ENCODE assay signal across 1 cellular context in the genomic region with DNA sequence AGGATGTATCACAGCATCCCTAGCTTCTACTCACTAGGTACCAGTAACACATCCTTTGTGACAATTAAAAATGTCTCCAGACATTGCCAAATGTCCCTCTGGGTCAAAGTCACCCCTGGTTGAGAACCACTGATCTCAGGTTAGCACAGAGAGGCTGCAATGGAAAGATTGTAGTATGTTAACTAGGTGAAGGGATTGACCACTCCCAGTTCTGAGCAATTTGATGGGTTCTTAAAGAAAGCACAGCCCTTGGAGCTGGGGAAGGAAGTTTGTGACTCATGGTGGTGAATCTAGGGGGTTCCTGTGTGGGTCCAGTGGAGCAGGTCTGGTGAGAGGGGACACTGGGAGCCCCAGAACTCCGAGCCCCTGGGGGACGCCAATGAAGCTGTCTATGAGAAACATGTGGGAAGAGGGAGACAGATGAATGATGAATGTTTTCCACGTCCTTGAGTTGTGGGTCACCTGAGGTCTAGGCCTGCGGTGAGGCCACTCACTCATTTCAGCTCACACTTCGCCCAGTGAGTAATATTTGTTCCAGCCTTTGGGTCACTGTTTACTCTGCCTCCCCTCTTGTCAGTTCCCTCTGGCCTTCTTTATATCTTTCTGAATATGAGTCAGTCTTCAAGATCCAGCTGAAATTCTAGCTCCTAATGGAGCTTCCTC.
TF ChIP-seq lines count a peak whose summit lies in the region.

No MANE protein-coding gene starts in this region.

TF ChIP-seq in HepG2, 621 proteins besides CTCF, POLR2A, EP300 and RAD21 (continued from another document and continues in another):
- TF ChIP-seq, protein P1, sequence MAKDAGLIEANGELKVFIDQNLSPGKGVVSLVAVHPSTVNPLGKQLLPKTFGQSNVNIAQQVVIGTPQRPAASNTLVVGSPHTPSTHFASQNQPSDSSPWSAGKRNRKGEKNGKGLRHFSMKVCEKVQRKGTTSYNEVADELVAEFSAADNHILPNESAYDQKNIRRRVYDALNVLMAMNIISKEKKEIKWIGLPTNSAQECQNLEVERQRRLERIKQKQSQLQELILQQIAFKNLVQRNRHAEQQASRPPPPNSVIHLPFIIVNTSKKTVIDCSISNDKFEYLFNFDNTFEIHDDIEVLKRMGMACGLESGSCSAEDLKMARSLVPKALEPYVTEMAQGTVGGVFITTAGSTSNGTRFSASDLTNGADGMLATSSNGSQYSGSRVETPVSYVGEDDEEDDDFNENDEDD (CRISPR knock-in tag; IDR thresholded peaks at IDR 0.05; ENCODE audit: borderline replicate concordance), result no peak
- no peak for TF ChIP-seq ZFP41 (CRISPR knock-in tag; IDR thresholded peaks at IDR 0.05; ENCODE audit: borderline replicate concordance)
- TF ChIP-seq RBM39 (IDR thresholded peaks at IDR 0.05; ENCODE audit: low read depth, low read length, poor library complexity, severe bottlenecking), result no peak
- TF ChIP-seq, protein P2, sequence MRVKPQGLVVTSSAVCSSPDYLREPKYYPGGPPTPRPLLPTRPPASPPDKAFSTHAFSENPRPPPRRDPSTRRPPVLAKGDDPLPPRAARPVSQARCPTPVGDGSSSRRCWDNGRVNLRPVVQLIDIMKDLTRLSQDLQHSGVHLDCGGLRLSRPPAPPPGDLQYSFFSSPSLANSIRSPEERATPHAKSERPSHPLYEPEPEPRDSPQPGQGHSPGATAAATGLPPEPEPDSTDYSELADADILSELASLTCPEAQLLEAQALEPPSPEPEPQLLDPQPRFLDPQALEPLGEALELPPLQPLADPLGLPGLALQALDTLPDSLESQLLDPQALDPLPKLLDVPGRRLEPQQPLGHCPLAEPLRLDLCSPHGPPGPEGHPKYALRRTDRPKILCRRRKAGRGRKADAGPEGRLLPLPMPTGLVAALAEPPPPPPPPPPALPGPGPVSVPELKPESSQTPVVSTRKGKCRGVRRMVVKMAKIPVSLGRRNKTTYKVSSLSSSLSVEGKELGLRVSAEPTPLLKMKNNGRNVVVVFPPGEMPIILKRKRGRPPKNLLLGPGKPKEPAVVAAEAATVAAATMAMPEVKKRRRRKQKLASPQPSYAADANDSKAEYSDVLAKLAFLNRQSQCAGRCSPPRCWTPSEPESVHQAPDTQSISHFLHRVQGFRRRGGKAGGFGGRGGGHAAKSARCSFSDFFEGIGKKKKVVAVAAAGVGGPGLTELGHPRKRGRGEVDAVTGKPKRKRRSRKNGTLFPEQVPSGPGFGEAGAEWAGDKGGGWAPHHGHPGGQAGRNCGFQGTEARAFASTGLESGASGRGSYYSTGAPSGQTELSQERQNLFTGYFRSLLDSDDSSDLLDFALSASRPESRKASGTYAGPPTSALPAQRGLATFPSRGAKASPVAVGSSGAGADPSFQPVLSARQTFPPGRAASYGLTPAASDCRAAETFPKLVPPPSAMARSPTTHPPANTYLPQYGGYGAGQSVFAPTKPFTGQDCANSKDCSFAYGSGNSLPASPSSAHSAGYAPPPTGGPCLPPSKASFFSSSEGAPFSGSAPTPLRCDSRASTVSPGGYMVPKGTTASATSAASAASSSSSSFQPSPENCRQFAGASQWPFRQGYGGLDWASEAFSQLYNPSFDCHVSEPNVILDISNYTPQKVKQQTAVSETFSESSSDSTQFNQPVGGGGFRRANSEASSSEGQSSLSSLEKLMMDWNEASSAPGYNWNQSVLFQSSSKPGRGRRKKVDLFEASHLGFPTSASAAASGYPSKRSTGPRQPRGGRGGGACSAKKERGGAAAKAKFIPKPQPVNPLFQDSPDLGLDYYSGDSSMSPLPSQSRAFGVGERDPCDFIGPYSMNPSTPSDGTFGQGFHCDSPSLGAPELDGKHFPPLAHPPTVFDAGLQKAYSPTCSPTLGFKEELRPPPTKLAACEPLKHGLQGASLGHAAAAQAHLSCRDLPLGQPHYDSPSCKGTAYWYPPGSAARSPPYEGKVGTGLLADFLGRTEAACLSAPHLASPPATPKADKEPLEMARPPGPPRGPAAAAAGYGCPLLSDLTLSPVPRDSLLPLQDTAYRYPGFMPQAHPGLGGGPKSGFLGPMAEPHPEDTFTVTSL (CRISPR knock-in tag; IDR thresholded peaks at IDR 0.05; ENCODE audit: borderline replicate concordance), result peak; percentile 85
- TF ChIP-seq, protein P3, sequence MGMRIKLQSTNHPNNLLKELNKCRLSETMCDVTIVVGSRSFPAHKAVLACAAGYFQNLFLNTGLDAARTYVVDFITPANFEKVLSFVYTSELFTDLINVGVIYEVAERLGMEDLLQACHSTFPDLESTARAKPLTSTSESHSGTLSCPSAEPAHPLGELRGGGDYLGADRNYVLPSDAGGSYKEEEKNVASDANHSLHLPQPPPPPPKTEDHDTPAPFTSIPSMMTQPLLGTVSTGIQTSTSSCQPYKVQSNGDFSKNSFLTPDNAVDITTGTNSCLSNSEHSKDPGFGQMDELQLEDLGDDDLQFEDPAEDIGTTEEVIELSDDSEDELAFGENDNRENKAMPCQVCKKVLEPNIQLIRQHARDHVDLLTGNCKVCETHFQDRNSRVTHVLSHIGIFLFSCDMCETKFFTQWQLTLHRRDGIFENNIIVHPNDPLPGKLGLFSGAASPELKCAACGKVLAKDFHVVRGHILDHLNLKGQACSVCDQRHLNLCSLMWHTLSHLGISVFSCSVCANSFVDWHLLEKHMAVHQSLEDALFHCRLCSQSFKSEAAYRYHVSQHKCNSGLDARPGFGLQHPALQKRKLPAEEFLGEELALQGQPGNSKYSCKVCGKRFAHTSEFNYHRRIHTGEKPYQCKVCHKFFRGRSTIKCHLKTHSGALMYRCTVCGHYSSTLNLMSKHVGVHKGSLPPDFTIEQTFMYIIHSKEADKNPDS (CRISPR knock-in tag; IDR thresholded peaks at IDR 0.05), result 0 out of 2 replicates have a peak, but pooled peaks have one; percentile 50
- 0 out of 2 replicates have a peak, but pooled peaks have one; percentile 43 for TF ChIP-seq ZNF317 (CRISPR knock-in tag; IDR thresholded peaks at IDR 0.05)
- 0 out of 2 replicates have a peak, but pooled peaks have one; percentile 37 for TF ChIP-seq MIXL1 (CRISPR knock-in tag; IDR thresholded peaks at IDR 0.05)
- no peak for TF ChIP-seq SOX6 (IDR thresholded peaks at IDR 0.05)
- peak; percentile 88 for TF ChIP-seq SOX6 (CRISPR knock-in tag; IDR thresholded peaks at IDR 0.05)
- no peak for TF ChIP-seq ZNF282 (IDR thresholded peaks at IDR 0.05; ENCODE audit: partially characterized antibody)
- TF ChIP-seq, protein P4, sequence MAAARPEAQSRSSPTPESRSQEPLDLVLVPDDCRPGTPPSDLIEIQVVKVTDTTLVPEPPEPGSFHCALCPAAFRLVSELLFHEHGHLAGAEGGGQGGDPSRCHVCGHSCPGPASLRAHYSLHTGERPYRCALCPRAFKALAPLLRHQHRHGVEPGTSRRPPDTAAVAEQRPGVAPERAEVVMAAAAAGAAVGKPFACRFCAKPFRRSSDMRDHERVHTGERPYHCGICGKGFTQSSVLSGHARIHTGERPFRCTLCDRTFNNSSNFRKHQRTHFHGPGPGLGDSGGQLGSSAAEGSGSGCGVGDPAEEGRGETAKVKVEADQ (CRISPR knock-in tag; IDR thresholded peaks at IDR 0.05; ENCODE audit: borderline replicate concordance), result no peak
- no peak for TF ChIP-seq ZNF766 (CRISPR knock-in tag; IDR thresholded peaks at IDR 0.05; ENCODE audit: borderline replicate concordance)
- peak; percentile 97 for TF ChIP-seq FOSL2 (CRISPR knock-in tag; IDR thresholded peaks at IDR 0.05)
- no peak for TF ChIP-seq ZFP82 (CRISPR knock-in tag; IDR thresholded peaks at IDR 0.05; ENCODE audit: borderline replicate concordance)
- TF ChIP-seq, protein P5, sequence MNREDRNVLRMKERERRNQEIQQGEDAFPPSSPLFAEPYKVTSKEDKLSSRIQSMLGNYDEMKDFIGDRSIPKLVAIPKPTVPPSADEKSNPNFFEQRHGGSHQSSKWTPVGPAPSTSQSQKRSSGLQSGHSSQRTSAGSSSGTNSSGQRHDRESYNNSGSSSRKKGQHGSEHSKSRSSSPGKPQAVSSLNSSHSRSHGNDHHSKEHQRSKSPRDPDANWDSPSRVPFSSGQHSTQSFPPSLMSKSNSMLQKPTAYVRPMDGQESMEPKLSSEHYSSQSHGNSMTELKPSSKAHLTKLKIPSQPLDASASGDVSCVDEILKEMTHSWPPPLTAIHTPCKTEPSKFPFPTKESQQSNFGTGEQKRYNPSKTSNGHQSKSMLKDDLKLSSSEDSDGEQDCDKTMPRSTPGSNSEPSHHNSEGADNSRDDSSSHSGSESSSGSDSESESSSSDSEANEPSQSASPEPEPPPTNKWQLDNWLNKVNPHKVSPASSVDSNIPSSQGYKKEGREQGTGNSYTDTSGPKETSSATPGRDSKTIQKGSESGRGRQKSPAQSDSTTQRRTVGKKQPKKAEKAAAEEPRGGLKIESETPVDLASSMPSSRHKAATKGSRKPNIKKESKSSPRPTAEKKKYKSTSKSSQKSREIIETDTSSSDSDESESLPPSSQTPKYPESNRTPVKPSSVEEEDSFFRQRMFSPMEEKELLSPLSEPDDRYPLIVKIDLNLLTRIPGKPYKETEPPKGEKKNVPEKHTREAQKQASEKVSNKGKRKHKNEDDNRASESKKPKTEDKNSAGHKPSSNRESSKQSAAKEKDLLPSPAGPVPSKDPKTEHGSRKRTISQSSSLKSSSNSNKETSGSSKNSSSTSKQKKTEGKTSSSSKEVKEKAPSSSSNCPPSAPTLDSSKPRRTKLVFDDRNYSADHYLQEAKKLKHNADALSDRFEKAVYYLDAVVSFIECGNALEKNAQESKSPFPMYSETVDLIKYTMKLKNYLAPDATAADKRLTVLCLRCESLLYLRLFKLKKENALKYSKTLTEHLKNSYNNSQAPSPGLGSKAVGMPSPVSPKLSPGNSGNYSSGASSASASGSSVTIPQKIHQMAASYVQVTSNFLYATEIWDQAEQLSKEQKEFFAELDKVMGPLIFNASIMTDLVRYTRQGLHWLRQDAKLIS (CRISPR knock-in tag; IDR thresholded peaks at IDR 0.05), result peak; percentile 74; the same call in 1 of the 2 replicates
- TF ChIP-seq MEIS2 (CRISPR knock-in tag; IDR thresholded peaks at IDR 0.05), result peak; percentile 99
- no peak for TF ChIP-seq SP1 (IDR thresholded peaks at IDR 0.05)
- no peak for TF ChIP-seq SP1 (CRISPR knock-in tag; IDR thresholded peaks at IDR 0.05)
- no peak; the same call in 1 of the 2 replicates for TF ChIP-seq SMC3 (IDR thresholded peaks at IDR 0.05; ENCODE audit: low read length)
- TF ChIP-seq, protein P6, sequence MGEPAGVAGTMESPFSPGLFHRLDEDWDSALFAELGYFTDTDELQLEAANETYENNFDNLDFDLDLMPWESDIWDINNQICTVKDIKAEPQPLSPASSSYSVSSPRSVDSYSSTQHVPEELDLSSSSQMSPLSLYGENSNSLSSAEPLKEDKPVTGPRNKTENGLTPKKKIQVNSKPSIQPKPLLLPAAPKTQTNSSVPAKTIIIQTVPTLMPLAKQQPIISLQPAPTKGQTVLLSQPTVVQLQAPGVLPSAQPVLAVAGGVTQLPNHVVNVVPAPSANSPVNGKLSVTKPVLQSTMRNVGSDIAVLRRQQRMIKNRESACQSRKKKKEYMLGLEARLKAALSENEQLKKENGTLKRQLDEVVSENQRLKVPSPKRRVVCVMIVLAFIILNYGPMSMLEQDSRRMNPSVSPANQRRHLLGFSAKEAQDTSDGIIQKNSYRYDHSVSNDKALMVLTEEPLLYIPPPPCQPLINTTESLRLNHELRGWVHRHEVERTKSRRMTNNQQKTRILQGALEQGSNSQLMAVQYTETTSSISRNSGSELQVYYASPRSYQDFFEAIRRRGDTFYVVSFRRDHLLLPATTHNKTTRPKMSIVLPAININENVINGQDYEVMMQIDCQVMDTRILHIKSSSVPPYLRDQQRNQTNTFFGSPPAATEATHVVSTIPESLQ (CRISPR knock-in tag; conservative IDR thresholded peaks at IDR 0.05), result no peak
- no peak for TF ChIP-seq ZNF550 (CRISPR knock-in tag; IDR thresholded peaks at IDR 0.05; ENCODE audit: borderline replicate concordance)
- no peak for TF ChIP-seq ATM (IDR thresholded peaks at IDR 0.05; ENCODE audit: borderline replicate concordance)
- no peak for TF ChIP-seq ZNF235 (CRISPR knock-in tag; IDR thresholded peaks at IDR 0.05; ENCODE audit: borderline replicate concordance)
- TF ChIP-seq, protein P7, sequence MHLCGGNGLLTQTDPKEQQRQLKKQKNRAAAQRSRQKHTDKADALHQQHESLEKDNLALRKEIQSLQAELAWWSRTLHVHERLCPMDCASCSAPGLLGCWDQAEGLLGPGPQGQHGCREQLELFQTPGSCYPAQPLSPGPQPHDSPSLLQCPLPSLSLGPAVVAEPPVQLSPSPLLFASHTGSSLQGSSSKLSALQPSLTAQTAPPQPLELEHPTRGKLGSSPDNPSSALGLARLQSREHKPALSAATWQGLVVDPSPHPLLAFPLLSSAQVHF (CRISPR knock-in tag; IDR thresholded peaks at IDR 0.05), result no peak
- TF ChIP-seq, protein P8, sequence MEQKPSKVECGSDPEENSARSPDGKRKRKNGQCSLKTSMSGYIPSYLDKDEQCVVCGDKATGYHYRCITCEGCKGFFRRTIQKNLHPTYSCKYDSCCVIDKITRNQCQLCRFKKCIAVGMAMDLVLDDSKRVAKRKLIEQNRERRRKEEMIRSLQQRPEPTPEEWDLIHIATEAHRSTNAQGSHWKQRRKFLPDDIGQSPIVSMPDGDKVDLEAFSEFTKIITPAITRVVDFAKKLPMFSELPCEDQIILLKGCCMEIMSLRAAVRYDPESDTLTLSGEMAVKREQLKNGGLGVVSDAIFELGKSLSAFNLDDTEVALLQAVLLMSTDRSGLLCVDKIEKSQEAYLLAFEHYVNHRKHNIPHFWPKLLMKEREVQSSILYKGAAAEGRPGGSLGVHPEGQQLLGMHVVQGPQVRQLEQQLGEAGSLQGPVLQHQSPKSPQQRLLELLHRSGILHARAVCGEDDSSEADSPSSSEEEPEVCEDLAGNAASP (CRISPR knock-in tag; IDR thresholded peaks at IDR 0.05; ENCODE audit: borderline replicate concordance), result peak; percentile 100
- TF ChIP-seq TCF12 (IDR thresholded peaks at IDR 0.05), result no peak
- peak; percentile 79; the same call in 1 of the 2 replicates for TF ChIP-seq TCF12 (CRISPR knock-in tag; IDR thresholded peaks at IDR 0.05)
- TF ChIP-seq ZNF124 (CRISPR knock-in tag; IDR thresholded peaks at IDR 0.05), result peak; percentile 49; the same call in 1 of the 2 replicates
- TF ChIP-seq ZNF225 (CRISPR knock-in tag; IDR thresholded peaks at IDR 0.05), result no peak
- TF ChIP-seq, protein P9, sequence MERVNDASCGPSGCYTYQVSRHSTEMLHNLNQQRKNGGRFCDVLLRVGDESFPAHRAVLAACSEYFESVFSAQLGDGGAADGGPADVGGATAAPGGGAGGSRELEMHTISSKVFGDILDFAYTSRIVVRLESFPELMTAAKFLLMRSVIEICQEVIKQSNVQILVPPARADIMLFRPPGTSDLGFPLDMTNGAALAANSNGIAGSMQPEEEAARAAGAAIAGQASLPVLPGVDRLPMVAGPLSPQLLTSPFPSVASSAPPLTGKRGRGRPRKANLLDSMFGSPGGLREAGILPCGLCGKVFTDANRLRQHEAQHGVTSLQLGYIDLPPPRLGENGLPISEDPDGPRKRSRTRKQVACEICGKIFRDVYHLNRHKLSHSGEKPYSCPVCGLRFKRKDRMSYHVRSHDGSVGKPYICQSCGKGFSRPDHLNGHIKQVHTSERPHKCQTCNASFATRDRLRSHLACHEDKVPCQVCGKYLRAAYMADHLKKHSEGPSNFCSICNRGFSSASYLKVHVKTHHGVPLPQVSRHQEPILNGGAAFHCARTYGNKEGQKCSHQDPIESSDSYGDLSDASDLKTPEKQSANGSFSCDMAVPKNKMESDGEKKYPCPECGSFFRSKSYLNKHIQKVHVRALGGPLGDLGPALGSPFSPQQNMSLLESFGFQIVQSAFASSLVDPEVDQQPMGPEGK (CRISPR knock-in tag; IDR thresholded peaks at IDR 0.05), result peak; percentile 82
- TF ChIP-seq, protein P10, sequence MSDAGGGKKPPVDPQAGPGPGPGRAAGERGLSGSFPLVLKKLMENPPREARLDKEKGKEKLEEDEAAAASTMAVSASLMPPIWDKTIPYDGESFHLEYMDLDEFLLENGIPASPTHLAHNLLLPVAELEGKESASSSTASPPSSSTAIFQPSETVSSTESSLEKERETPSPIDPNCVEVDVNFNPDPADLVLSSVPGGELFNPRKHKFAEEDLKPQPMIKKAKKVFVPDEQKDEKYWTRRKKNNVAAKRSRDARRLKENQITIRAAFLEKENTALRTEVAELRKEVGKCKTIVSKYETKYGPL (CRISPR knock-in tag; IDR thresholded peaks at IDR 0.05), result no peak
- TF ChIP-seq ZNF383 (CRISPR knock-in tag; IDR thresholded peaks at IDR 0.05; ENCODE audit: borderline replicate concordance), result no peak
